ENCODE assay signal across 1 cellular context in the genomic region with DNA sequence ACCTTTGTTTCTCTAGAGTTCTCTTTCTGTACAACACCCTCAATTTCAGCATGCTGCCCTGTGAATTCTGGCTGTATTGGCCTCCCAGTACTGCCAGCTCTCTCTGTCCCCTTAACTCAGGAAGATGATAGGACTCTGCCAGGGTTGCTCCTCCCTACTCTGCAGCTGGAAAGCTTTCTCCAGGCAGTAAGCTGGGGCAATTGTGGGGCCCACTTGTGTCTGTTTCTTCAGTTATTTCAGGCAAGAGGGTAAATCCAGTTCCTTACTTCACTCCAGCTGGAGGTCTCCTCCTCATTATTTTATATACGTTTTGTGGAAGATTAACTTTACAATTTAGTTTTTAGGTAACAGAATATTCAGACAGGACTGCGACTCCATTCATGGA.
TF ChIP-seq lines count a peak whose summit lies in the region.

No MANE protein-coding gene starts in this region.

TF ChIP-seq in GM23338, 12 proteins besides CTCF, POLR2A, EP300 and RAD21:
- TF ChIP-seq, protein P1, sequence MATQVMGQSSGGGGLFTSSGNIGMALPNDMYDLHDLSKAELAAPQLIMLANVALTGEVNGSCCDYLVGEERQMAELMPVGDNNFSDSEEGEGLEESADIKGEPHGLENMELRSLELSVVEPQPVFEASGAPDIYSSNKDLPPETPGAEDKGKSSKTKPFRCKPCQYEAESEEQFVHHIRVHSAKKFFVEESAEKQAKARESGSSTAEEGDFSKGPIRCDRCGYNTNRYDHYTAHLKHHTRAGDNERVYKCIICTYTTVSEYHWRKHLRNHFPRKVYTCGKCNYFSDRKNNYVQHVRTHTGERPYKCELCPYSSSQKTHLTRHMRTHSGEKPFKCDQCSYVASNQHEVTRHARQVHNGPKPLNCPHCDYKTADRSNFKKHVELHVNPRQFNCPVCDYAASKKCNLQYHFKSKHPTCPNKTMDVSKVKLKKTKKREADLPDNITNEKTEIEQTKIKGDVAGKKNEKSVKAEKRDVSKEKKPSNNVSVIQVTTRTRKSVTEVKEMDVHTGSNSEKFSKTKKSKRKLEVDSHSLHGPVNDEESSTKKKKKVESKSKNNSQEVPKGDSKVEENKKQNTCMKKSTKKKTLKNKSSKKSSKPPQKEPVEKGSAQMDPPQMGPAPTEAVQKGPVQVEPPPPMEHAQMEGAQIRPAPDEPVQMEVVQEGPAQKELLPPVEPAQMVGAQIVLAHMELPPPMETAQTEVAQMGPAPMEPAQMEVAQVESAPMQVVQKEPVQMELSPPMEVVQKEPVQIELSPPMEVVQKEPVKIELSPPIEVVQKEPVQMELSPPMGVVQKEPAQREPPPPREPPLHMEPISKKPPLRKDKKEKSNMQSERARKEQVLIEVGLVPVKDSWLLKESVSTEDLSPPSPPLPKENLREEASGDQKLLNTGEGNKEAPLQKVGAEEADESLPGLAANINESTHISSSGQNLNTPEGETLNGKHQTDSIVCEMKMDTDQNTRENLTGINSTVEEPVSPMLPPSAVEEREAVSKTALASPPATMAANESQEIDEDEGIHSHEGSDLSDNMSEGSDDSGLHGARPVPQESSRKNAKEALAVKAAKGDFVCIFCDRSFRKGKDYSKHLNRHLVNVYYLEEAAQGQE (IDR thresholded peaks at IDR 0.05; ENCODE audit: unreplicated experiment): no peak
- TF ChIP-seq EZH2 (IDR thresholded peaks at IDR 0.05; ENCODE audit: low read depth, unreplicated experiment) (no peak), ZNF114 (CRISPR knock-in tag; IDR thresholded peaks at IDR 0.05) (no peak), EZH2phosphoT487 (IDR thresholded peaks at IDR 0.05; ENCODE audit: unreplicated experiment) (no peak), POLR2AphosphoS5 (IDR thresholded peaks at IDR 0.05; ENCODE audit: low read depth) (no peak), NANOG (IDR thresholded peaks at IDR 0.05; ENCODE audit: borderline replicate concordance) (no peak), STAT1 (IDR thresholded peaks at IDR 0.05; ENCODE audit: unreplicated experiment) (no peak), ZNF331 (CRISPR knock-in tag; IDR thresholded peaks at IDR 0.05; ENCODE audit: low read depth) (no peak), JUNB (IDR thresholded peaks at IDR 0.05; ENCODE audit: unreplicated experiment) (no peak), CREB1 (CRISPR knock-in tag; IDR thresholded peaks at IDR 0.05; ENCODE audit: low read depth) (no peak)
- TF ChIP-seq, protein P2, sequence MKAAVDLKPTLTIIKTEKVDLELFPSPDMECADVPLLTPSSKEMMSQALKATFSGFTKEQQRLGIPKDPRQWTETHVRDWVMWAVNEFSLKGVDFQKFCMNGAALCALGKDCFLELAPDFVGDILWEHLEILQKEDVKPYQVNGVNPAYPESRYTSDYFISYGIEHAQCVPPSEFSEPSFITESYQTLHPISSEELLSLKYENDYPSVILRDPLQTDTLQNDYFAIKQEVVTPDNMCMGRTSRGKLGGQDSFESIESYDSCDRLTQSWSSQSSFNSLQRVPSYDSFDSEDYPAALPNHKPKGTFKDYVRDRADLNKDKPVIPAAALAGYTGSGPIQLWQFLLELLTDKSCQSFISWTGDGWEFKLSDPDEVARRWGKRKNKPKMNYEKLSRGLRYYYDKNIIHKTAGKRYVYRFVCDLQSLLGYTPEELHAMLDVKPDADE (IDR thresholded peaks at IDR 0.05): no peak
- TF ChIP-seq, protein P3, sequence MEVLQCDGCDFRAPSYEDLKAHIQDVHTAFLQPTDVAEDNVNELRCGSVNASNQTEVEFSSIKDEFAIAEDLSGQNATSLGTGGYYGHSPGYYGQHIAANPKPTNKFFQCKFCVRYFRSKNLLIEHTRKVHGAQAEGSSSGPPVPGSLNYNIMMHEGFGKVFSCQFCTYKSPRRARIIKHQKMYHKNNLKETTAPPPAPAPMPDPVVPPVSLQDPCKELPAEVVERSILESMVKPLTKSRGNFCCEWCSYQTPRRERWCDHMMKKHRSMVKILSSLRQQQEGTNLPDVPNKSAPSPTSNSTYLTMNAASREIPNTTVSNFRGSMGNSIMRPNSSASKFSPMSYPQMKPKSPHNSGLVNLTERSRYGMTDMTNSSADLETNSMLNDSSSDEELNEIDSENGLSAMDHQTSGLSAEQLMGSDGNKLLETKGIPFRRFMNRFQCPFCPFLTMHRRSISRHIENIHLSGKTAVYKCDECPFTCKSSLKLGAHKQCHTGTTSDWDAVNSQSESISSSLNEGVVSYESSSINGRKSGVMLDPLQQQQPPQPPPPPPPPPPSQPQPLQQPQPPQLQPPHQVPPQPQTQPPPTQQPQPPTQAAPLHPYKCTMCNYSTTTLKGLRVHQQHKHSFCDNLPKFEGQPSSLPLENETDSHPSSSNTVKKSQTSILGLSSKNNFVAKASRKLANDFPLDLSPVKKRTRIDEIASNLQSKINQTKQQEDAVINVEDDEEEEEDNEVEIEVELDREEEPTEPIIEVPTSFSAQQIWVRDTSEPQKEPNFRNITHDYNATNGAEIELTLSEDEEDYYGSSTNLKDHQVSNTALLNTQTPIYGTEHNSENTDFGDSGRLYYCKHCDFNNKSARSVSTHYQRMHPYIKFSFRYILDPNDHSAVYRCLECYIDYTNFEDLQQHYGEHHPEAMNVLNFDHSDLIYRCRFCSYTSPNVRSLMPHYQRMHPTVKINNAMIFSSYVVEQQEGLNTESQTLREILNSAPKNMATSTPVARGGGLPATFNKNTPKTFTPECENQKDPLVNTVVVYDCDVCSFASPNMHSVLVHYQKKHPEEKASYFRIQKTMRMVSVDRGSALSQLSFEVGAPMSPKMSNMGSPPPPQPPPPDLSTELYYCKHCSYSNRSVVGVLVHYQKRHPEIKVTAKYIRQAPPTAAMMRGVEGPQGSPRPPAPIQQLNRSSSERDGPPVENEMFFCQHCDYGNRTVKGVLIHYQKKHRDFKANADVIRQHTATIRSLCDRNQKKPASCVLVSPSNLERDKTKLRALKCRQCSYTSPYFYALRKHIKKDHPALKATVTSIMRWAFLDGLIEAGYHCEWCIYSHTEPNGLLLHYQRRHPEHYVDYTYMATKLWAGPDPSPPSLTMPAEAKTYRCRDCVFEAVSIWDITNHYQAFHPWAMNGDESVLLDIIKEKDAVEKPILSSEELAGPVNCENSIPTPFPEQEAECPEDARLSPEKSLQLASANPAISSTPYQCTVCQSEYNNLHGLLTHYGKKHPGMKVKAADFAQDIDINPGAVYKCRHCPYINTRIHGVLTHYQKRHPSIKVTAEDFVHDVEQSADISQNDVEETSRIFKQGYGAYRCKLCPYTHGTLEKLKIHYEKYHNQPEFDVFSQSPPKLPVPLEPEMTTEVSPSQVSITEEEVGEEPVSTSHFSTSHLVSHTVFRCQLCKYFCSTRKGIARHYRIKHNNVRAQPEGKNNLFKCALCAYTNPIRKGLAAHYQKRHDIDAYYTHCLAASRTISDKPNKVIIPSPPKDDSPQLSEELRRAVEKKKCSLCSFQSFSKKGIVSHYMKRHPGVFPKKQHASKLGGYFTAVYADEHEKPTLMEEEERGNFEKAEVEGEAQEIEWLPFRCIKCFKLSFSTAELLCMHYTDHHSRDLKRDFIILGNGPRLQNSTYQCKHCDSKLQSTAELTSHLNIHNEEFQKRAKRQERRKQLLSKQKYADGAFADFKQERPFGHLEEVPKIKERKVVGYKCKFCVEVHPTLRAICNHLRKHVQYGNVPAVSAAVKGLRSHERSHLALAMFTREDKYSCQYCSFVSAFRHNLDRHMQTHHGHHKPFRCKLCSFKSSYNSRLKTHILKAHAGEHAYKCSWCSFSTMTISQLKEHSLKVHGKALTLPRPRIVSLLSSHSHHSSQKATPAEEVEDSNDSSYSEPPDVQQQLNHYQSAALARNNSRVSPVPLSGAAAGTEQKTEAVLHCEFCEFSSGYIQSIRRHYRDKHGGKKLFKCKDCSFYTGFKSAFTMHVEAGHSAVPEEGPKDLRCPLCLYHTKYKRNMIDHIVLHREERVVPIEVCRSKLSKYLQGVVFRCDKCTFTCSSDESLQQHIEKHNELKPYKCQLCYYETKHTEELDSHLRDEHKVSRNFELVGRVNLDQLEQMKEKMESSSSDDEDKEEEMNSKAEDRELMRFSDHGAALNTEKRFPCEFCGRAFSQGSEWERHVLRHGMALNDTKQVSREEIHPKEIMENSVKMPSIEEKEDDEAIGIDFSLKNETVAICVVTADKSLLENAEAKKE (CRISPR knock-in tag; IDR thresholded peaks at IDR 0.05): no peak
